9 cellular contexts compared by ENCODE assay signal in genomic region chr11:103055174-103055890, GRCh38. TPM values are rescaled to one million over a fixed set of nuclear protein-coding genes. Genes with fewer than 3 reads are reported as not detected.
DNase-seq lines count a peak whose midpoint lies in the region; ATAC-seq, FAIRE-seq and TF ChIP-seq lines count a peak whose summit lies in the region.
"Had no signal": no experiment of that assay in that cellular context is flagged by ENCODE, and none has a peak within 500 bp of the region (broad histone marks: within the 10 kb centered on the region; RNA-seq: fewer than 3 reads in every experiment).

No MANE protein-coding gene starts in this region.

- no peak overlapping the region for H3K14ac ChIP-seq in neuronal stem cell (ENCODE audit: low read length)

- H3K18ac ChIP-seq in neuronal stem cell (ENCODE audit: low read length) = no peak overlapping the region

- no peak overlapping the region for H3K23ac ChIP-seq in neuronal stem cell (ENCODE audit: low read depth, low read length, poor library complexity)

- H2AFZ ChIP-seq in neuronal stem cell (ENCODE audit: low read length) = no peak overlapping the region

- peak; percentile 62 for FAIRE-seq in GM18507 (lab: Jason Lieb, UNC)

- H3K27ac ChIP-seq in CD4-positive, alpha-beta T cell (ENCODE audit: low read depth, low read length) = no peak overlapping the region
- H3K27ac ChIP-seq in neuronal stem cell (replicated peaks; ENCODE audit: low read length) = no peak overlapping the region

- intact Hi-C loops in CD4-positive, alpha-beta T cell (cut with DNase I, micrococcal nuclease) = loop anchor here in 1 of 2 experiments (1.0 kb wide), 1 partner anchor 19 kb away; no protein-coding TSS in a partner anchor

- H4K91ac ChIP-seq in neuronal stem cell (ENCODE audit: low read depth, low read length, poor library complexity) = no peak overlapping the region

- no peak overlapping the region for H2BK12ac ChIP-seq in neuronal stem cell (ENCODE audit: low read length)

- DNase-seq in CD4-positive, alpha-beta T cell = no peak
- DNase-seq in GM18507 (ENCODE audit: extremely low spot score, insufficient read length, low read depth) = no peak
- peak; percentile 26 for DNase-seq in OCI-M1 (lab: John Stamatoyannopoulos, UW)
- DNase-seq in endothelial cell (ENCODE audit: low spot score) = no peak
- DNase-seq in neuronal stem cell (ENCODE audit: low spot score) = peak; percentile 3
- no peak for DNase-seq in HuH-7.5 (ENCODE audit: low spot score)
- no peak for DNase-seq in NCI-H187 (lab: John Stamatoyannopoulos, UW)

- peaks cover 2 to 18% of the 10 kb centered on the region in 2 donors for H3K36me3 ChIP-seq in neuronal stem cell (replicated peaks in 1 of 2; ENCODE audit: control insufficient read depth in 2 of 2, insufficient read depth in 2 of 2, low read length in 2 of 2)

- no peak overlapping the region for H3K9ac ChIP-seq in neuronal stem cell (ENCODE audit: low read depth, low read length, poor library complexity)

- H3K4ac ChIP-seq in neuronal stem cell (ENCODE audit: low read length) = no peak overlapping the region

- H3K4me1 Mint-ChIP-seq in CD4-positive, alpha-beta T cell (ENCODE audit: low read depth) = no peaks in the 10 kb centered on the region
- no peaks in the 10 kb centered on the region for H3K4me1 Mint-ChIP-seq in endothelial cell (ENCODE audit: unreplicated experiment)

- H3K27me3 ChIP-seq in CD4-positive, alpha-beta T cell (ENCODE audit: control insufficient read depth, insufficient read depth, low read length) = no peaks in the 10 kb centered on the region
- no peaks in the 10 kb centered on the region for H3K27me3 ChIP-seq in neuronal stem cell (ENCODE audit: control insufficient read depth in 3 of 3, insufficient read depth in 3 of 3, low read depth in 1 of 3, low read length in 3 of 3)

- H3K9me3 ChIP-seq in CD4-positive, alpha-beta T cell (ENCODE audit: control insufficient read depth, low read length) = no peaks in the 10 kb centered on the region
- no peaks in the 10 kb centered on the region for H3K9me3 ChIP-seq in neuronal stem cell (replicated peaks in 1 of 2; ENCODE audit: control insufficient read depth in 2 of 2, insufficient read depth in 1 of 2, low read depth in 1 of 2, low read length in 2 of 2)

- no peak overlapping the region for H2AK5ac ChIP-seq in neuronal stem cell (ENCODE audit: low read depth, low read length)

- no CpG with 5 or more reads among the region's 3 CpGs for WGBS in neuronal stem cell (ENCODE audit: extremely low coverage in 2 of 2, insufficient read length in 2 of 2, insufficient replicate concordance in 1 of 2), 2 donors

- no peak overlapping the region for H2BK5ac ChIP-seq in neuronal stem cell (ENCODE audit: low read length)

- no peaks in the 10 kb centered on the region for H3K9me3 Mint-ChIP-seq in CD4-positive, alpha-beta T cell
- H3K9me3 Mint-ChIP-seq in endothelial cell (ENCODE audit: unreplicated experiment) = no peaks in the 10 kb centered on the region
- H3K9me3 Mint-ChIP-seq: T-helper 1 cell treated with Interleukin-12 subunit alpha and Interleukin-12 subunit beta and Interleukin-4 antibody, amounts not matched to agents 30 μg/mL and 1 μg/mL, for 36 hours had no signal

- no peak overlapping the region for H2BK120ac ChIP-seq in neuronal stem cell (ENCODE audit: low read depth, low read length)

- ATAC-seq in CD4-positive, alpha-beta T cell (ENCODE audit: poor library complexity) = peak; percentile 54
- ATAC-seq in HG03175 (IDR thresholded peaks at IDR 0.05; ENCODE audit: unreplicated experiment) = peak; percentile 67

- peak; percentile 68 for TF ChIP-seq CTCF in CD4-positive, alpha-beta T cell (IDR thresholded peaks at IDR 0.05)
- TF ChIP-seq CTCF in endothelial cell (IDR thresholded peaks at IDR 0.05; ENCODE audit: unreplicated experiment) = peak; percentile 66

- H4K8ac ChIP-seq in neuronal stem cell (ENCODE audit: low read depth, low read length) = no peak overlapping the region

- no peak overlapping the region for H3K4me3 ChIP-seq in neuronal stem cell (ENCODE audit: low read length in 2 of 2)

- H3K4me3 Mint-ChIP-seq in CD4-positive, alpha-beta T cell = no peak overlapping the region
- no peak overlapping the region for H3K4me3 Mint-ChIP-seq in endothelial cell (ENCODE audit: unreplicated experiment)
- H3K4me3 Mint-ChIP-seq: T-helper 1 cell treated with Interleukin-12 subunit alpha and Interleukin-12 subunit beta and Interleukin-4 antibody, amounts not matched to agents 30 μg/mL and 1 μg/mL, for 36 hours had no signal

- no peaks in the 10 kb centered on the region for H3K4me1 ChIP-seq in neuronal stem cell (ENCODE audit: control insufficient read depth in 2 of 2, insufficient read depth in 1 of 2, low read depth in 1 of 2, low read length in 2 of 2)

- H3K27me3 Mint-ChIP-seq in CD4-positive, alpha-beta T cell = no peaks in the 10 kb centered on the region
- H3K27me3 Mint-ChIP-seq in endothelial cell (ENCODE audit: unreplicated experiment) = no peaks in the 10 kb centered on the region

- POLR2A ChIA-PET in CD4-positive, alpha-beta T cell (lab: Charles Lee) = no interaction called here

- no peak overlapping the region for H2BK15ac ChIP-seq in neuronal stem cell (ENCODE audit: low read length)

- no peaks in the 10 kb centered on the region for H3K79me1 ChIP-seq in neuronal stem cell (ENCODE audit: low read depth, low read length)

- H3K36me3 Mint-ChIP-seq in CD4-positive, alpha-beta T cell (ENCODE audit: low read depth) = peaks cover 7% of the 10 kb centered on the region
- no peaks in the 10 kb centered on the region for H3K36me3 Mint-ChIP-seq in endothelial cell (ENCODE audit: low read depth, unreplicated experiment)

- H3K4me2 ChIP-seq in neuronal stem cell (ENCODE audit: insufficient read depth, low read length, poor library complexity, severe bottlenecking) = no peak overlapping the region

- H3K27ac Mint-ChIP-seq in CD4-positive, alpha-beta T cell = no peak overlapping the region
- H3K27ac Mint-ChIP-seq in endothelial cell (ENCODE audit: unreplicated experiment) = no peak overlapping the region
- H3K27ac Mint-ChIP-seq: T-helper 1 cell treated with Interleukin-12 subunit alpha and Interleukin-12 subunit beta and Interleukin-4 antibody, amounts not matched to agents 30 μg/mL and 1 μg/mL, for 36 hours had no signal

- CTCF ChIA-PET in CD4-positive, alpha-beta T cell (lab: Charles Lee) = interaction anchor here (1.3 kb wide), 1 partner anchor 19 kb away, joined by 6 read pairs; no protein-coding TSS in a partner anchor

RNA-seq across cellular contexts. Expression of gene DCUN1D5, which starts 36.6 kb away (rescaled TPM):
- 10 to 100 TPM; 15.6 to 16.1 TPM for total RNA-seq in CD4-positive, alpha-beta T cell
- 28.5 TPM for total RNA-seq in endothelial cell (ENCODE audit: unreplicated experiment)
- polyA plus RNA-seq in neuronal stem cell (2013, experiment 1 of 2) = 65.1 TPM
- 69.9 TPM for polyA plus RNA-seq in neuronal stem cell (2013, experiment 2 of 2)

RNA-seq across cellular contexts. Expression of gene DYNC2H1, which starts 53.9 kb away (rescaled TPM):
- 1 to 10 TPM; 2.8 to 3.2 TPM for total RNA-seq in CD4-positive, alpha-beta T cell
- total RNA-seq in endothelial cell (ENCODE audit: unreplicated experiment) = 7.9 TPM
- polyA plus RNA-seq in neuronal stem cell (2013, experiment 1 of 2) = 8.7 TPM
- 8.4 TPM for polyA plus RNA-seq in neuronal stem cell (2013, experiment 2 of 2)

Comparison
In these comparisons a context has a peak if more than half of its experiments do, and no peak if none do; other contexts are left out.
1. DNase-seq: peak in OCI-M1 (single experiment) and neuronal stem cell (single experiment); none in CD4-positive, alpha-beta T cell (0 of 10), GM18507 (single experiment), endothelial cell (single experiment), HuH-7.5 (single experiment) and NCI-H187 (0 of 2).